ENCODE assay signal across 9 cellular contexts in genomic region chr1:8006037-8006963, GRCh38. TPM values are rescaled to one million over a fixed set of nuclear protein-coding genes. Genes with fewer than 3 reads are reported as not detected.
DNase-seq lines count a peak whose midpoint lies in the region; ATAC-seq and TF ChIP-seq lines count a peak whose summit lies in the region.
"Had no signal": no experiment of that assay in that cellular context is flagged by ENCODE, and none has a peak within 500 bp of the region (broad histone marks: within the 10 kb centered on the region; RNA-seq: fewer than 3 reads in every experiment).

No MANE protein-coding gene starts in this region.

- peaks cover 12% of the 10 kb centered on the region for H3K36me3 ChIP-seq in PC-3 (ENCODE audit: low read depth, low read length)
- peaks cover 4 to 33% of the 10 kb centered on the region in 2 donors for H3K36me3 ChIP-seq in gastroesophageal sphincter

- H3K4me1 ChIP-seq in PC-3 (ENCODE audit: insufficient read depth, low read length), result peaks cover 42% of the 10 kb centered on the region
- peaks cover 2 to 58% (median 12%) of the 10 kb centered on the region in 3 donors for H3K4me1 ChIP-seq in gastroesophageal sphincter

- H2AFZ ChIP-seq in PC-3 (ENCODE audit: low read length), result no peak overlapping the region

- TSS peak; percentile 1 for BruUV-seq in PC-3 (replicated peaks; lab: Mats Ljungman, UMichigan)

- H3K27me3 ChIP-seq in PC-3 (ENCODE audit: low read length) (no peaks in the 10 kb centered on the region), gastroesophageal sphincter (no peaks in the 10 kb centered on the region)

- H3K27ac ChIP-seq in PC-3 (ENCODE audit: low read length) (peak overlapping the region; percentile 53), gastroesophageal sphincter (peak overlapping the region; percentile 82 to 86 (median 86))

- H3K27ac Mint-ChIP-seq in type B pancreatic cell, result peak overlapping the region; percentile 97
- H3K27ac Mint-ChIP-seq: T-helper 17 cell had no signal

- no peak for TF ChIP-seq CTCF in PC-3 (conservative IDR thresholded peaks at IDR 0.05; ENCODE audit: low read depth, low read length)
- no peak for TF ChIP-seq CTCF in gastroesophageal sphincter (IDR thresholded peaks at IDR 0.05)
- no peak for TF ChIP-seq CTCF in type B pancreatic cell (conservative IDR thresholded peaks at IDR 0.05)

- H4K20me1 ChIP-seq in PC-3 (ENCODE audit: low read length), result peaks cover 13% of the 10 kb centered on the region

- no peaks in the 10 kb centered on the region for H3K9me2 ChIP-seq in PC-3 (replicated peaks; ENCODE audit: low read length)

- peak; percentile 39 for DNase-seq in NCI-H1092 treated with DMSO at 0.1 percent for 48 hours (lab: John Stamatoyannopoulos, UW)
- peak; percentile 70 for DNase-seq in PC-3
- no peak for DNase-seq in type B pancreatic cell (ENCODE audit: extremely low spot score, unreplicated experiment)
- DNase-seq: activated gamma-delta T cell, T-helper 17 cell had no signal

- H3K4me3 ChIP-seq in PC-3 (ENCODE audit: low read length) (no peak overlapping the region), gastroesophageal sphincter (no peak overlapping the region)

- TF ChIP-seq EP300 in gastroesophageal sphincter (IDR thresholded peaks at IDR 0.05), result no peak

- no peak overlapping the region for H3K9ac ChIP-seq in PC-3 (ENCODE audit: low read length)

- H3K4me2 ChIP-seq in PC-3 (ENCODE audit: low read length), result peak overlapping the region; percentile 32

- H3K9me3 ChIP-seq in PC-3 (ENCODE audit: low read length), result no peaks in the 10 kb centered on the region
- H3K9me3 ChIP-seq in gastroesophageal sphincter, result no peaks in the 10 kb centered on the region

- intact Hi-C loops in PC-3 (cut with micrococcal nuclease), result loop anchor here (2.0 kb wide), 1 partner anchor 23 kb away; no protein-coding TSS in a partner anchor

- H3F3A ChIP-seq in PC-3 (ENCODE audit: low read length, unreplicated experiment), result peaks cover 20% of the 10 kb centered on the region

- H3K36me3 Mint-ChIP-seq in type B pancreatic cell, result peaks cover 9% of the 10 kb centered on the region

- H3K79me2 ChIP-seq in PC-3 (ENCODE audit: low read length), result peaks cover 9% of the 10 kb centered on the region; the same call in 1 of the 2 replicates

- ATAC-seq in PC-3, result peak; percentile 9
- no peak for ATAC-seq in gastroesophageal sphincter
- no peak for ATAC-seq in GM21529 (IDR thresholded peaks at IDR 0.05; ENCODE audit: unreplicated experiment)
- ATAC-seq in HG02642 (IDR thresholded peaks at IDR 0.05; ENCODE audit: poor library complexity, unreplicated experiment), result no peak
- no peak for ATAC-seq in GM19452 (IDR thresholded peaks at IDR 0.05; ENCODE audit: unreplicated experiment)
- ATAC-seq: T-helper 17 cell had no signal

- CTCF ChIA-PET in PC-3 (lab: Charles Lee), result interaction anchor here (1.0 kb wide), 1 partner anchor 337 kb away, joined by 4 read pairs; no protein-coding TSS in a partner anchor

- WGBS in gastroesophageal sphincter (ENCODE audit: low coverage in 1 of 2), 2 donors, result 82 to 89% methylated on average over 6 to 8 of the region's 12 CpGs

- H3K9me3 Mint-ChIP-seq in type B pancreatic cell, result no peaks in the 10 kb centered on the region

- H3K27me3 Mint-ChIP-seq in type B pancreatic cell, result no peaks in the 10 kb centered on the region
- H3K27me3 Mint-ChIP-seq: T-helper 17 cell had no signal

- H3K4me3 Mint-ChIP-seq in type B pancreatic cell, result peak overlapping the region; percentile 55
- H3K4me3 Mint-ChIP-seq: T-helper 17 cell had no signal

- TF ChIP-seq POLR2A in gastroesophageal sphincter (IDR thresholded peaks at IDR 0.05), result no peak

- peaks cover 34% of the 10 kb centered on the region for H3K4me1 Mint-ChIP-seq in type B pancreatic cell (ENCODE audit: unreplicated experiment)
- H3K4me1 Mint-ChIP-seq: T-helper 17 cell had no signal

- POLR2A ChIA-PET in PC-3 (lab: Charles Lee; ENCODE audit: unreplicated experiment), result interaction anchor here (0.5 to 0.6 kb wide), 4 partner anchors 12 to 397 kb away, joined by 3 to 8 read pairs (median 3); no protein-coding TSS in a partner anchor

RNA-seq across cellular contexts. Expression of gene ERRFI1, which starts 19.8 kb away (rescaled TPM):
- total RNA-seq in PC-3 (2014; rRNA removed) (218 and 227 TPM in 2 replicates), gastroesophageal sphincter (100 to 1,000 TPM; 344 to 570 (median 393) TPM), type B pancreatic cell (ENCODE audit: low replicate concordance) (83.3 and 104 TPM in 2 replicates)

RNA-seq across cellular contexts. Expression of gene PARK7, which starts 44.8 kb away (rescaled TPM):
- total RNA-seq in PC-3 (2014; rRNA removed) (316 and 333 TPM in 2 replicates), gastroesophageal sphincter (100 to 1,000 TPM; 208 to 250 (median 224) TPM), type B pancreatic cell (ENCODE audit: low replicate concordance) (206 and 279 TPM in 2 replicates)
